Comparison of ENCODE assay signal across 8 cellular contexts in the genomic region with DNA sequence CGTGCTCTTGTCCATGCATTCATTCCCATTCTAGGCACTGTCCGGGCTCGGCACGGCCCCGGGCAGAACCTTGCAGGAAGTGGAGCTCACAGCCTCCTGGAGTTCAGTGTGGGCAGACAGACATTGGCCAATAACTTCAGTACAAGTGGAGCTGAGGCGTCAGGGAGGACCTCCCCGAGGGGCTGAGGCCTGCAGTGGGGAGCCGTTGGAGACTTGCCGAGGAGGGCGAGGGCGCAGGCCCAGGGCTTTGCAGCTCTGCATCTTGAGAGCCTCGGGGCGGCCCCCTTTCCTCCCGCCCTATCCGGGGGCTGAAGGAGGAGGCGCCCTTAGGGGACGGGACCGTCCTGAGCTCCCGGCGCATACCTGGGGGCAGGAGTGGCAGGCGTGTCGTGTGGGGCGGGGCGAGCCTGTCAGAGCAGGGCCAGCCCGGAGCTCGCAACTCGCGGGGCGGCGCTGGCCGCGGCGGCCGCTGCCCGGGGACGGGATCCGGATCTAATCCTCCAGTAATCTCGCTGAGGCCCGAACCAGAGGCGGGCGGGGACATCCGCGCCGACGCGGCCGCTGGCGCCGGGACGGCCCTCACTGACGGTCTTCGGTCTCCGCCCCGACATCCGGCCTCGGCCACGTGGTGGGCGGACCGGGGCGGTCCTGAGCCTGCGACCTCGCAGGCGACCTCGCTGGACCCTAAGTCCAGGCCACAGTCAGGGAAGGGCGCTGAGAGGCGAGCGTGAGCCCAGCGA. TPM values are rescaled to one million over a fixed set of nuclear protein-coding genes. Genes with fewer than 3 reads are reported as not detected.
DNase-seq lines count a peak whose midpoint lies in the region; ATAC-seq and TF ChIP-seq lines count a peak whose summit lies in the region.

Gene ACY1 (plus strand): TSS at position 698 of the 740 bp plus-strand sequence. CDS start 530 bp downstream, outside the sequence.

- peak within 1 kb of the TSS; percentile 97 for H3K27ac ChIP-seq in hepatocyte

- WGBS in hepatocyte (ENCODE audit: low lambda C conversion rate, missing lambda C conversion rate): under 1% methylated on average over 64 of the region's 68 CpGs

- no peaks in the 10 kb centered on the region for H3K9me3 ChIP-seq in hepatocyte (ENCODE audit: low read depth)

- no peaks in the 10 kb centered on the region for H3K27me3 ChIP-seq in hepatocyte

- peaks cover 30% of the 10 kb centered on the region for H3K4me1 ChIP-seq in hepatocyte (ENCODE audit: insufficient read depth)

- H3K4me3 ChIP-seq in astrocyte of the cerebellum (ENCODE audit: low read depth, low read length): peak within 1 kb of the TSS; percentile 60
- H3K4me3 ChIP-seq in hepatocyte: peak within 1 kb of the TSS; percentile 37
- H3K4me3 ChIP-seq in retinal pigment epithelial cell (ENCODE audit: low read length): peak within 1 kb of the TSS; percentile 49

- peaks cover 23% of the 10 kb centered on the region for H3K79me2 ChIP-seq in hepatocyte

- peak; percentile 53 for DNase-seq in G401 (ENCODE audit: low spot score)
- peak; percentile 44 for DNase-seq in KG1 (lab: John Stamatoyannopoulos, UW)
- DNase-seq in T-helper 22 cell (ENCODE audit: low read depth): peak; percentile 73
- DNase-seq in astrocyte of the cerebellum (ENCODE audit: low read depth): peak; percentile 38
- peak; percentile 95 for DNase-seq in hepatocyte (ENCODE audit: low spot score)
- peak; percentile 78 for DNase-seq in retinal pigment epithelial cell (ENCODE audit: low read depth)
- DNase-seq in NCI-H1436 (lab: John Stamatoyannopoulos, UW): no peak

- no peaks in the 10 kb centered on the region for H3K9me2 ChIP-seq in hepatocyte (replicated peaks; ENCODE audit: insufficient read depth)

- TF ChIP-seq CTCF in astrocyte of the cerebellum (IDR thresholded peaks at IDR 0.05; ENCODE audit: low read depth, low read length, missing control alignments): no peak
- no peak for TF ChIP-seq CTCF in hepatocyte (IDR thresholded peaks at IDR 0.05; ENCODE audit: poor library complexity)
- TF ChIP-seq CTCF in retinal pigment epithelial cell (conservative IDR thresholded peaks at IDR 0.05; ENCODE audit: low read depth, low read length): no peak

- H4K20me1 ChIP-seq in hepatocyte (ENCODE audit: insufficient read depth, poor library complexity, severe bottlenecking): no peaks in the 10 kb centered on the region

- peak; percentile 75 for ATAC-seq in GM21717 (IDR thresholded peaks at IDR 0.05; ENCODE audit: unreplicated experiment)

- H3K4me2 ChIP-seq in hepatocyte: peak within 1 kb of the TSS; percentile 78

- no peaks in the 10 kb centered on the region for H3K36me3 ChIP-seq in hepatocyte (replicated peaks; ENCODE audit: insufficient read depth, low read depth)

- in situ Hi-C loops in G401 (cut with HindIII; ENCODE audit: low sequenced_read_pairs): no loop called here
- in situ Hi-C loops in astrocyte of the cerebellum (cut with HindIII; ENCODE audit: low sequenced_read_pairs): no loop called here

- H2AFZ ChIP-seq in hepatocyte: peak within 1 kb of the TSS; percentile 42

RNA-seq across cellular contexts. Expression of gene ACY1, which starts in this region (rescaled TPM):
- total RNA-seq in G401 (2014; rRNA removed; shearing (Covaris generic)): 103 and 242 TPM in 2 replicates
- total RNA-seq in hepatocyte: 114 and 164 TPM in 2 replicates
- polyA plus RNA-seq in hepatocyte: 148 and 183 TPM in 2 replicates
